In the genomic region with DNA sequence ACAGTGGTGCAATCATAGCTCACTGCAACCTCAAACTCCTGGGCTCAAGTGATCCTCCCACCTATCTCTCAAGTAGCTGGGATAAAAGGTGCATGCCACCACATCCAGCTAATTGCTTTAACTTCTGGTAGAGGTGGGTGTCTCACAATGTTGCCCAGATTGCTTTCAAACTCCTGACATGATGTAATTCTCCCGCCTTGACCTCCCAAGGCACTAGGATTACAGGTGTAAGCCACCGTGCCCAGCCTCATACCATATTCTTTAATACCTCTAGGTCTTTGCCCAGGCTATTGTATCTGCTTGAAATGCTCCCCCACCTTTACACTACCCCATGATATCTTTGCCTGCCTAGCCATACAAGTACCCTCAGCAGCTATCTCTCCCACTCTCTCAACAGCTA, we compare ENCODE assay signal across 18 cellular contexts. TPM values are rescaled to one million over a fixed set of nuclear protein-coding genes. Genes with fewer than 3 reads are reported as not detected.
DNase-seq lines count a peak whose midpoint lies in the region; ATAC-seq and TF ChIP-seq lines count a peak whose summit lies in the region.
"Had no signal": no experiment of that assay in that cellular context is flagged by ENCODE, and none has a peak within 500 bp of the region (broad histone marks: within the 10 kb centered on the region; RNA-seq: fewer than 3 reads in every experiment).

No MANE protein-coding gene starts in this region.

- no peaks in the 10 kb centered on the region for H3K27me3 ChIP-seq in CD8-positive, alpha-beta T cell (ENCODE audit: insufficient read depth, low read length)
- no peaks in the 10 kb centered on the region for H3K27me3 ChIP-seq in SJSA1 (replicated peaks)
- H3K27me3 ChIP-seq: BE2C had no signal

- H3K27ac Mint-ChIP-seq in CD8-positive, alpha-beta T cell: peak overlapping the region; percentile 33
- H3K27ac Mint-ChIP-seq in effector memory CD8-positive, alpha-beta T cell: peak overlapping the region; percentile 27 to 50
- H3K27ac Mint-ChIP-seq in neural crest cell (ENCODE audit: unreplicated experiment): peak overlapping the region; percentile 61
- no peak overlapping the region for H3K27ac Mint-ChIP-seq in activated T-helper 1 cell treated with anti-CD3 and anti-CD28 coated beads, Interleukin-12 subunit alpha, Interleukin-12 subunit beta, Interleukin-2, Interleukin-4 antibody, amounts not matched to agents 30 ng/mL and 10 ng/mL and 1 ng/mL, durations not matched to agents 14 hours and 24 hours and 36 hours

- H3K4me3 ChIP-seq in CD8-positive, alpha-beta T cell (ENCODE audit: low read depth, low read length): no peak overlapping the region
- H3K4me3 ChIP-seq in SJSA1: no peak overlapping the region
- H3K4me3 ChIP-seq: A549, GM12878, GM23248 had no signal

- POLR2A ChIA-PET in CD8-positive, alpha-beta T cell (lab: Charles Lee): no interaction called here

- intact Hi-C loops in CD8-positive, alpha-beta T cell (cut with DNase I, micrococcal nuclease): no loop called here
- intact Hi-C loops in activated T-helper 1 cell treated with anti-CD3 and anti-CD28 coated beads, Interleukin-12 subunit alpha, Interleukin-12 subunit beta, Interleukin-2, Interleukin-4 antibody, amounts not matched to agents 30 ng/mL and 10 ng/mL and 1 ng/mL, durations not matched to agents 14 hours and 24 hours and 36 hours (cut with micrococcal nuclease): no loop called here
- intact Hi-C loops in left ventricle myocardium superior (cut with micrococcal nuclease): no loop called here

- CTCF ChIA-PET in CD8-positive, alpha-beta T cell (lab: Charles Lee): interaction anchor here (0.6 to 2.7 kb wide), 2 partner anchors 36 to 40 kb away, joined by 3 to 11 read pairs; partner anchors contain the start of genes GLI1 and INHBE

- H3K36me3 Mint-ChIP-seq in CD8-positive, alpha-beta T cell: peaks cover 33% of the 10 kb centered on the region
- H3K36me3 Mint-ChIP-seq in effector memory CD8-positive, alpha-beta T cell (ENCODE audit: insufficient read depth): peaks cover 15% of the 10 kb centered on the region
- H3K36me3 Mint-ChIP-seq in neural crest cell (ENCODE audit: low read depth): peaks cover 5% of the 10 kb centered on the region
- peaks cover 22% of the 10 kb centered on the region for H3K36me3 Mint-ChIP-seq in activated T-helper 1 cell treated with anti-CD3 and anti-CD28 coated beads, Interleukin-12 subunit alpha, Interleukin-12 subunit beta, Interleukin-2, Interleukin-4 antibody, amounts not matched to agents 30 ng/mL and 10 ng/mL and 1 ng/mL, durations not matched to agents 14 hours and 24 hours and 36 hours (ENCODE audit: low read depth)

- TF ChIP-seq CTCF in CD8-positive, alpha-beta T cell (IDR thresholded peaks at IDR 0.05): no peak
- TF ChIP-seq CTCF in neural crest cell (conservative IDR thresholded peaks at IDR 0.05): no peak

- H3K36me3 ChIP-seq in CD8-positive, alpha-beta T cell (ENCODE audit: insufficient read depth, low read length): peaks cover 5% of the 10 kb centered on the region
- H3K36me3 ChIP-seq in SJSA1: peaks cover 63% of the 10 kb centered on the region
- H3K36me3 ChIP-seq: BE2C had no signal

- no peaks in the 10 kb centered on the region for H3K9me3 ChIP-seq in CD8-positive, alpha-beta T cell (ENCODE audit: low read length)
- no peaks in the 10 kb centered on the region for H3K9me3 ChIP-seq in SJSA1 (replicated peaks)
- H3K9me3 ChIP-seq: A549, BE2C had no signal

- no peak overlapping the region for H3K4me3 Mint-ChIP-seq in CD8-positive, alpha-beta T cell
- no peak overlapping the region for H3K4me3 Mint-ChIP-seq in effector memory CD8-positive, alpha-beta T cell
- H3K4me3 Mint-ChIP-seq in neural crest cell: no peak overlapping the region
- H3K4me3 Mint-ChIP-seq in activated T-helper 1 cell treated with anti-CD3 and anti-CD28 coated beads, Interleukin-12 subunit alpha, Interleukin-12 subunit beta, Interleukin-2, Interleukin-4 antibody, amounts not matched to agents 30 ng/mL and 10 ng/mL and 1 ng/mL, durations not matched to agents 14 hours and 24 hours and 36 hours: no peak overlapping the region

- DNase-seq in CD8-positive, alpha-beta T cell: no peak
- DNase-seq in SJSA1 (ENCODE audit: low read depth in 1 of 2, low spot score in 2 of 2) (peak; percentile 62 to 86), neural crest cell (ENCODE audit: low read depth, low spot score) (no peak), T1000 (lab: John Stamatoyannopoulos, UW) (no peak), left ventricle myocardium superior (no peak)
- no peak for DNase-seq in effector memory CD8-positive, alpha-beta T cell
- DNase-seq in activated T-helper 1 cell treated with anti-CD3 and anti-CD28 coated beads, Interleukin-12 subunit alpha, Interleukin-12 subunit beta, Interleukin-2, Interleukin-4 antibody, amounts not matched to agents 30 ng/mL and 10 ng/mL and 1 ng/mL, durations not matched to agents 14 hours and 24 hours and 36 hours (ENCODE audit: low spot score): no peak
- DNase-seq: BE2C, DMS79, GM23248, IMR-90 had no signal

- H3K9me3 Mint-ChIP-seq in CD8-positive, alpha-beta T cell: no peaks in the 10 kb centered on the region
- H3K9me3 Mint-ChIP-seq in effector memory CD8-positive, alpha-beta T cell: no peaks in the 10 kb centered on the region
- no peaks in the 10 kb centered on the region for H3K9me3 Mint-ChIP-seq in neural crest cell
- H3K9me3 Mint-ChIP-seq in activated T-helper 1 cell treated with anti-CD3 and anti-CD28 coated beads, Interleukin-12 subunit alpha, Interleukin-12 subunit beta, Interleukin-2, Interleukin-4 antibody, amounts not matched to agents 30 ng/mL and 10 ng/mL and 1 ng/mL, durations not matched to agents 14 hours and 24 hours and 36 hours: no peaks in the 10 kb centered on the region

- H3K4me1 ChIP-seq in CD8-positive, alpha-beta T cell (ENCODE audit: insufficient read depth, low read length): no peaks in the 10 kb centered on the region
- H3K4me1 ChIP-seq in SJSA1 (replicated peaks): peaks cover 9% of the 10 kb centered on the region
- H3K4me1 ChIP-seq: BE2C had no signal

- ATAC-seq in CD8-positive, alpha-beta T cell: no peak
- no peak for ATAC-seq in effector memory CD8-positive, alpha-beta T cell (replicated peaks)
- ATAC-seq in HG03520 (IDR thresholded peaks at IDR 0.05; ENCODE audit: unreplicated experiment): no peak
- ATAC-seq in left ventricle myocardium superior: no peak
- ATAC-seq: A549, GM12878, HCT116 had no signal

- H3K4me1 Mint-ChIP-seq in CD8-positive, alpha-beta T cell (ENCODE audit: low read depth): peaks cover 45% of the 10 kb centered on the region
- H3K4me1 Mint-ChIP-seq in effector memory CD8-positive, alpha-beta T cell (ENCODE audit: low read depth in 2 of 2): peaks cover 15 to 45% of the 10 kb centered on the region in 2 donors
- H3K4me1 Mint-ChIP-seq in neural crest cell: peaks cover 19% of the 10 kb centered on the region
- peaks cover 4% of the 10 kb centered on the region for H3K4me1 Mint-ChIP-seq in activated T-helper 1 cell treated with anti-CD3 and anti-CD28 coated beads, Interleukin-12 subunit alpha, Interleukin-12 subunit beta, Interleukin-2, Interleukin-4 antibody, amounts not matched to agents 30 ng/mL and 10 ng/mL and 1 ng/mL, durations not matched to agents 14 hours and 24 hours and 36 hours (ENCODE audit: low read depth)

- H3K27me3 Mint-ChIP-seq in CD8-positive, alpha-beta T cell (ENCODE audit: low read depth): no peaks in the 10 kb centered on the region
- no peaks in the 10 kb centered on the region for H3K27me3 Mint-ChIP-seq in effector memory CD8-positive, alpha-beta T cell
- H3K27me3 Mint-ChIP-seq in neural crest cell (ENCODE audit: low read depth): no peaks in the 10 kb centered on the region
- H3K27me3 Mint-ChIP-seq in activated T-helper 1 cell treated with anti-CD3 and anti-CD28 coated beads, Interleukin-12 subunit alpha, Interleukin-12 subunit beta, Interleukin-2, Interleukin-4 antibody, amounts not matched to agents 30 ng/mL and 10 ng/mL and 1 ng/mL, durations not matched to agents 14 hours and 24 hours and 36 hours (ENCODE audit: insufficient read depth): no peaks in the 10 kb centered on the region

- H3K27ac ChIP-seq in CD8-positive, alpha-beta T cell (ENCODE audit: low read depth, low read length): no peak overlapping the region
- H3K27ac ChIP-seq in SJSA1: no peak overlapping the region
- H3K27ac ChIP-seq: A549, C4-2B, GM23248 had no signal

RNA-seq across cellular contexts. Expression of gene R3HDM2, which starts 11.3 kb away (rescaled TPM):
- total RNA-seq in CD8-positive, alpha-beta T cell: 100 to 1,000 TPM in 1 of 2 experiments, 10 to 100 TPM in 1; 93.2 to 103 TPM
- 14.2 and 18.4 TPM in 2 replicates for total RNA-seq in SJSA1 (2014; rRNA removed; shearing (Covaris generic))
- total RNA-seq in neural crest cell: 57.3 and 57.5 TPM in 2 replicates
- total RNA-seq in activated T-helper 1 cell treated with anti-CD3 and anti-CD28 coated beads, Interleukin-12 subunit alpha, Interleukin-12 subunit beta, Interleukin-2, Interleukin-4 antibody, amounts not matched to agents 30 ng/mL and 10 ng/mL and 1 ng/mL, durations not matched to agents 14 hours and 24 hours and 36 hours: 39.0 and 44.6 TPM in 2 replicates
- 54.4 TPM for total RNA-seq in left ventricle myocardium superior

RNA-seq across cellular contexts. Expression of gene INHBC, which starts 15.1 kb away (rescaled TPM):
- total RNA-seq in CD8-positive, alpha-beta T cell: under 1 TPM; 0.17 to 0.24 TPM
- 0.18 and 0.88 TPM in 2 replicates for total RNA-seq in SJSA1 (2014; rRNA removed; shearing (Covaris generic))
- 0.14 TPM in 1 of 2 replicates, not detected in the other for total RNA-seq in neural crest cell
- 0.15 TPM in 1 of 2 replicates, not detected in the other for total RNA-seq in activated T-helper 1 cell treated with anti-CD3 and anti-CD28 coated beads, Interleukin-12 subunit alpha, Interleukin-12 subunit beta, Interleukin-2, Interleukin-4 antibody, amounts not matched to agents 30 ng/mL and 10 ng/mL and 1 ng/mL, durations not matched to agents 14 hours and 24 hours and 36 hours
- total RNA-seq in left ventricle myocardium superior: not detected
- total RNA-seq: G401, GM23248, HT-29, IMR-90 had no signal

RNA-seq across cellular contexts. Expression of gene INHBE, which starts 35.6 kb away (rescaled TPM):
- not detected for total RNA-seq in CD8-positive, alpha-beta T cell
- 2.2 and 2.5 TPM in 2 replicates for total RNA-seq in SJSA1 (2014; rRNA removed; shearing (Covaris generic))
- 0.36 and 0.61 TPM in 2 replicates for total RNA-seq in neural crest cell
- total RNA-seq in activated T-helper 1 cell treated with anti-CD3 and anti-CD28 coated beads, Interleukin-12 subunit alpha, Interleukin-12 subunit beta, Interleukin-2, Interleukin-4 antibody, amounts not matched to agents 30 ng/mL and 10 ng/mL and 1 ng/mL, durations not matched to agents 14 hours and 24 hours and 36 hours: 0.22 and 0.41 TPM in 2 replicates
- not detected for total RNA-seq in left ventricle myocardium superior

RNA-seq across cellular contexts. Expression of gene GLI1, which starts 40.1 kb away (rescaled TPM):
- total RNA-seq in CD8-positive, alpha-beta T cell: 1 to 10 TPM in 1 of 2 experiments, under 1 TPM in 1; 0.67 to 1.2 TPM
- 225 and 323 TPM in 2 replicates for total RNA-seq in SJSA1 (2014; rRNA removed; shearing (Covaris generic))
- total RNA-seq in neural crest cell (0.58 and 1.3 TPM in 2 replicates), left ventricle myocardium superior (0.37 TPM)
- 1.5 and 2.5 TPM in 2 replicates for total RNA-seq in activated T-helper 1 cell treated with anti-CD3 and anti-CD28 coated beads, Interleukin-12 subunit alpha, Interleukin-12 subunit beta, Interleukin-2, Interleukin-4 antibody, amounts not matched to agents 30 ng/mL and 10 ng/mL and 1 ng/mL, durations not matched to agents 14 hours and 24 hours and 36 hours

Comparison
In these comparisons a context has a peak if more than half of its experiments do, and no peak if none do; other contexts are left out.
1. DNase-seq: peak in SJSA1 (2 of 2); none in CD8-positive, alpha-beta T cell (0 of 7), effector memory CD8-positive, alpha-beta T cell (0 of 3), neural crest cell (single experiment), T1000 (single experiment), activated T-helper 1 cell treated with anti-CD3 and anti-CD28 coated beads, Interleukin-12 subunit alpha, Interleukin-12 subunit beta, Interleukin-2, Interleukin-4 antibody, amounts not matched to agents 30 ng/mL and 10 ng/mL and 1 ng/mL, durations not matched to agents 14 hours and 24 hours and 36 hours (single experiment) and left ventricle myocardium superior (single experiment).